Comparison of ENCODE assay signal across 23 cellular contexts in the genomic region with DNA sequence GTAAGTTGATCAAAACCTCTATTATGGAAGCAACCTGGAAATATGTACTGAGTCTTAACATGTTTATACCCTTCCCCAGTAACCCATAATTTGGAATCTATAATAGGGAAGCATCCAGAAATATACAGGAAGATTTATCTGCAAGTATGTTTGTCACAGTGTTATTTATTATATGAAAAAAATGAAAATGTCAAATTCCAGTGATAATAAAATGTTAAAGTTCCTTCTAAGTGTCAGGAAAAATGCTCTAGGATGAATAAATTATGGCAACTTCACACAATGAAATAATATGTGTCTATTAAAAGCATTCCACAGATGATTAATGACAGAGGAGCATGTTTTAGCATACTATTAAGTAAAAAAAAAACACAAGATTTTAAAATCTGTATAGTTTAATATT.
"Had no signal": no experiment of that assay in that cellular context is flagged by ENCODE, and none has a peak within 500 bp of the region (broad histone marks: within the 10 kb centered on the region; RNA-seq: fewer than 3 reads in every experiment).

No MANE protein-coding gene starts in this region.

- H3K4me1 ChIP-seq: gastrocnemius medialis, left lung, parathyroid adenoma, stomach, thyroid gland, vagina had no signal

- H3K9me3 ChIP-seq: gastrocnemius medialis, left lung, mucosa of descending colon, neutrophil, stomach, thyroid gland, vagina had no signal

- H3K27ac ChIP-seq: coronary artery, gastrocnemius medialis, hepatocyte, left lung, neutrophil, parathyroid adenoma, stomach, thyroid gland, vagina had no signal

- H3K9ac ChIP-seq: parathyroid adenoma had no signal

- H2AFZ ChIP-seq: hepatocyte, parathyroid adenoma had no signal

- H3K36me3 ChIP-seq: gastrocnemius medialis, left lung, neutrophil, stomach, thyroid gland, vagina had no signal

- H3K4me3 ChIP-seq: coronary artery, gastrocnemius medialis, hepatocyte, left lung, mucosa of descending colon, smooth muscle cell, stomach, thyroid gland, vagina had no signal

- ATAC-seq: gastrocnemius medialis; left lung; mucosa of descending colon; natural killer cell treated with Interleukin-12 subunit alpha and Interleukin-12 subunit beta and Interleukin-15 and Interleukin-18, amount 100 ng/mL, for 72 hours; sciatic nerve had no signal

- H3K4me2 ChIP-seq: hepatocyte, smooth muscle cell had no signal

- DNase-seq: dermis blood vessel endothelial cell; effector memory CD4-positive, alpha-beta T cell; gastrocnemius medialis; head of caudate nucleus; kidney; left lung; mucosa of descending colon; naive B cell; stimulated activated CD4-positive, alpha-beta T cell treated with anti-CD3 and anti-CD28 coated beads, Interleukin-12 subunit alpha, Interleukin-12 subunit beta, amount 100 ng/mL, for 4 hours; stimulated activated CD4-positive, alpha-beta T cell treated with anti-CD3 and anti-CD28 coated beads, Interleukin-1b, Interleukin-23, amount 100 ng/mL, for 48 hours; stimulated activated CD4-positive, alpha-beta T cell treated with anti-CD3 and anti-CD28 coated beads, Interleukin-4, amount 100 ng/mL, for 1 hour; stimulated activated CD8-positive, alpha-beta memory T cell treated with anti-CD3 and anti-CD28 coated beads, Interleukin-4, amount 100 ng/mL, for 48 hours; stimulated activated naive CD4-positive, alpha-beta T cell treated with Interleukin-2 at 50 U/mL for 16 hours; stomach; thyroid gland had no signal

- H3K27me3 ChIP-seq: gastrocnemius medialis, hepatocyte, left lung, neutrophil, stomach, thyroid gland, vagina had no signal

- H3K79me2 ChIP-seq: hepatocyte, parathyroid adenoma had no signal
